ENCODE assay signal across 1 cellular context in the genomic region with DNA sequence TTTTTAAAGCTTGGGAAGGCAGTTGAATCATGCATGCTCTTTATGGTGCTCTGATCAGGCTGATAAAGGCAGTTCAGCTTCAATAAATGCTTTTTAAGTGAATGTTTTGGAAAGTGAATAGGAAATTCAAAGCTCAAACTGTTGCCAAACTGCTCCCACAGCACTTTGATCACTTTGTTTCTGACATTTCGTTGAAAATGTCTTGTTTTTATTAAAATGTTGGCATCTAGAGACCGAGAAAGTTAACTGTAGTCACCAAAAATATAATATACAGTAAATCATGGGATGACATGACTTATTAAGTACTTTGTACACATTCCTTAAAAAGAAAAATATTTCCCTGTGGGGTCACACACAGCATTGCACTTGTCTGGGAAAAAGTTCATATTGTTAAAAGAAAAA.
TF ChIP-seq lines count a peak whose summit lies in the region.

No MANE protein-coding gene starts in this region.

TF ChIP-seq in H1, 55 proteins besides CTCF, POLR2A, EP300 and RAD21 (continued from another document):
- TF ChIP-seq, protein P1, sequence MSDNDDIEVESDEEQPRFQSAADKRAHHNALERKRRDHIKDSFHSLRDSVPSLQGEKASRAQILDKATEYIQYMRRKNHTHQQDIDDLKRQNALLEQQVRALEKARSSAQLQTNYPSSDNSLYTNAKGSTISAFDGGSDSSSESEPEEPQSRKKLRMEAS (IDR thresholded peaks at IDR 0.05) = no peak
- TF ChIP-seq FOSL1 (IDR thresholded peaks at IDR 0.05; ENCODE audit: insufficient read depth, low read depth, low read length) (no peak), SP2 (IDR thresholded peaks at IDR 0.05; ENCODE audit: low read length) (no peak), CTBP2 (IDR thresholded peaks at IDR 0.05; ENCODE audit: borderline replicate concordance, insufficient read depth, insufficient read length, low read length) (no peak), YY1 (IDR thresholded peaks at IDR 0.05; ENCODE audit: low read depth, low read length) (no peak), SRF (IDR thresholded peaks at IDR 0.05; ENCODE audit: low read depth, low read length) (no peak), SUZ12 (IDR thresholded peaks at IDR 0.05; ENCODE audit: low read length) (no peak), KDM4A (IDR thresholded peaks at IDR 0.05; ENCODE audit: low read depth, low read length, severe bottlenecking) (no peak), HDAC2 (IDR thresholded peaks at IDR 0.05; ENCODE audit: borderline replicate concordance in 1 of 2, low read depth in 2 of 2, low read length in 2 of 2) (no peak), ATF2 (IDR thresholded peaks at IDR 0.05; ENCODE audit: low read length) (no peak), POU5F1 (IDR thresholded peaks at IDR 0.05; ENCODE audit: low read depth, low read length) (no peak), GTF2F1 (IDR thresholded peaks at IDR 0.05; ENCODE audit: borderline replicate concordance, low read depth, low read length) (no peak), KDM5A (IDR thresholded peaks at IDR 0.05; ENCODE audit: low read length) (no peak), TBP (IDR thresholded peaks at IDR 0.05; ENCODE audit: low read depth, low read length) (no peak)
